8 cellular contexts compared by ENCODE assay signal in genomic region chr13:49606747-49607648, GRCh38. TPM values are rescaled to one million over a fixed set of nuclear protein-coding genes. Genes with fewer than 3 reads are reported as not detected.
A peak's percentile ranks its signal among the peaks of the same experiment; 100 is the strongest.
DNase-seq lines count a peak whose midpoint lies in the region; ATAC-seq and TF ChIP-seq lines count a peak whose summit lies in the region.

No MANE protein-coding gene starts in this region.

- TF ChIP-seq CTCF in AG10803 (conservative IDR thresholded peaks at IDR 0.05; ENCODE audit: low read length), result peak; percentile 83
- no peak for TF ChIP-seq CTCF in activated B cell treated with CpG ODN at 0.5 μM for 24 hours (IDR thresholded peaks at IDR 0.05)
- TF ChIP-seq CTCF in cardiac fibroblast (IDR thresholded peaks at IDR 0.05; ENCODE audit: low read depth, low read length), result peak; percentile 81
- peak; percentile 78 for TF ChIP-seq CTCF in kidney epithelial cell (IDR thresholded peaks at IDR 0.05; ENCODE audit: insufficient read depth, low read length, poor library complexity, severe bottlenecking)

- peak overlapping the region; percentile 79 for H3K27ac Mint-ChIP-seq in activated B cell treated with CpG ODN at 0.5 μM for 24 hours

- H3K9me3 Mint-ChIP-seq in activated B cell treated with CpG ODN at 0.5 μM for 24 hours, result peaks cover 3% of the 10 kb centered on the region

- H3K4me1 Mint-ChIP-seq in activated B cell treated with CpG ODN at 0.5 μM for 24 hours, result peaks cover 26% of the 10 kb centered on the region

- peak; percentile 93 for ATAC-seq in GM19035 (IDR thresholded peaks at IDR 0.05; ENCODE audit: unreplicated experiment)
- ATAC-seq in HG03354 (IDR thresholded peaks at IDR 0.05; ENCODE audit: poor library complexity, severe bottlenecking, unreplicated experiment), result peak; percentile 97
- ATAC-seq in activated B cell treated with CpG ODN at 0.5 μM for 24 hours (ENCODE audit: low read depth), result peak; percentile 96

- H3K4me3 Mint-ChIP-seq in activated B cell treated with CpG ODN at 0.5 μM for 24 hours, result peak overlapping the region; percentile 81

- DNase-seq in AG10803 (ENCODE audit: low read depth) (peak; percentile 87), NCI-H345 treated with DMSO at 0.1 percent for 48 hours (lab: John Stamatoyannopoulos, UW; ENCODE audit: unreplicated experiment) (peak; percentile 20), activated B cell treated with CpG ODN at 0.5 μM for 24 hours (peak; percentile 64), cardiac fibroblast (ENCODE audit: low read depth in 2 of 2) (peak; percentile 93), kidney epithelial cell (ENCODE audit: low read depth) (peak; percentile 44)
- peak; percentile 55 to 66 for DNase-seq in stimulated activated CD4-positive, alpha-beta T cell treated with anti-CD3 and anti-CD28 coated beads, Interleukin-15, amount 100 ng/mL, for 1 hour (ENCODE audit: low read depth in 1 of 2, low spot score in 1 of 2)

- H3K36me3 ChIP-seq in kidney epithelial cell (ENCODE audit: control insufficient read depth, insufficient read depth, low read length), result no peaks in the 10 kb centered on the region

- intact Hi-C loops in activated B cell treated with CpG ODN at 0.5 μM for 24 hours (cut with micrococcal nuclease), result loop anchor here (1.0 to 5.0 kb wide), 8 partner anchors 22 to 1463 kb away; partner anchors contain the start of gene RCBTB1

- H3K27me3 ChIP-seq in kidney epithelial cell (ENCODE audit: control insufficient read depth, insufficient read depth, low read length), result no peaks in the 10 kb centered on the region

- CTCF ChIA-PET in activated B cell treated with CpG ODN at 0.5 μM for 24 hours (lab: Charles Lee), result interaction anchor here (0.6 to 2.5 kb wide), 23 partner anchors 11 to 367 kb away, joined by 3 to 18 read pairs (median 3); partner anchors contain the start of genes ARL11, CAB39L, PHF11 and RCBTB1

- peak overlapping the region; percentile 49 for H3K4me3 ChIP-seq in AG10803 (ENCODE audit: low read length)
- peak overlapping the region in 1 of 2 donors; percentile 22 for H3K4me3 ChIP-seq in cardiac fibroblast (replicated peaks in 1 of 2; ENCODE audit: low read depth in 2 of 2, low read length in 2 of 2)
- no peak overlapping the region for H3K4me3 ChIP-seq in kidney epithelial cell (ENCODE audit: low read depth, low read length)

- H3K27me3 Mint-ChIP-seq in activated B cell treated with CpG ODN at 0.5 μM for 24 hours, result no peaks in the 10 kb centered on the region

- no peaks in the 10 kb centered on the region for H3K36me3 Mint-ChIP-seq in activated B cell treated with CpG ODN at 0.5 μM for 24 hours (ENCODE audit: low read depth)

- POLR2A ChIA-PET in activated B cell treated with CpG ODN at 0.5 μM for 24 hours (lab: Charles Lee), result interaction anchor here (0.6 to 1.4 kb wide), 8 partner anchors 21 to 1193 kb away, joined by 3 to 9 read pairs (median 3); partner anchors contain the start of gene PHF11

RNA-seq across cellular contexts. Expression of gene ARL11, which starts 21.3 kb away (rescaled TPM):
- total RNA-seq in activated B cell treated with CpG ODN at 0.5 μM for 24 hours, result 9.5 and 10.7 TPM in 2 replicates
- 0.14 TPM in 1 of 2 replicates, not detected in the other for total RNA-seq in kidney epithelial cell

RNA-seq across cellular contexts. Expression of gene RCBTB1, which starts 21.6 kb away (rescaled TPM):
- total RNA-seq in activated B cell treated with CpG ODN at 0.5 μM for 24 hours (19.7 and 22.6 TPM in 2 replicates), kidney epithelial cell (22.6 and 26.0 TPM in 2 replicates)

Comparison
In these comparisons a context has a peak if more than half of its experiments do, and no peak if none do; other contexts are left out.
1. DNase-seq: peak in every context shown above with its lines; median percentile 93 in cardiac fibroblast; 87 in AG10803; 64 in activated B cell treated with CpG ODN at 0.5 μM for 24 hours; 60 in stimulated activated CD4-positive, alpha-beta T cell treated with anti-CD3 and anti-CD28 coated beads, Interleukin-15, amount 100 ng/mL, for 1 hour; 44 in kidney epithelial cell; 20 in NCI-H345 treated with DMSO at 0.1 percent for 48 hours.